10 cellular contexts compared by ENCODE assay signal in genomic region chr20:56414842-56415765, GRCh38. TPM values are rescaled to one million over a fixed set of nuclear protein-coding genes. Genes with fewer than 3 reads are reported as not detected.
DNase-seq lines count a peak whose midpoint lies in the region; ATAC-seq and TF ChIP-seq lines count a peak whose summit lies in the region.
"Had no signal": no experiment of that assay in that cellular context is flagged by ENCODE, and none has a peak within 500 bp of the region (broad histone marks: within the 10 kb centered on the region; RNA-seq: fewer than 3 reads in every experiment).

No MANE protein-coding gene starts in this region.

- H3K27me3 ChIP-seq in SJSA1 (replicated peaks) = no peaks in the 10 kb centered on the region
- H3K27me3 ChIP-seq: uterus had no signal

- TF ChIP-seq CTCF in foreskin fibroblast (IDR thresholded peaks at IDR 0.05; ENCODE audit: low read depth, low read length) = no peak

- no peak for ATAC-seq in GM21576 (IDR thresholded peaks at IDR 0.05; ENCODE audit: unreplicated experiment)

- peaks cover 12% of the 10 kb centered on the region for H3K4me1 ChIP-seq in SJSA1 (replicated peaks)
- H3K4me1 ChIP-seq: uterus had no signal

- H3K27ac ChIP-seq in SJSA1 = peak overlapping the region; percentile 17
- H3K27ac ChIP-seq: left ventricle myocardium inferior, uterus had no signal

- no peak for DNase-seq in SJSA1 (ENCODE audit: low read depth in 1 of 2, low spot score in 2 of 2)
- peak; percentile 50 for DNase-seq in activated T-helper 9 cell treated with anti-CD3 and anti-CD28 coated beads, Interleukin-2, amount 50 U/mL, for 16 hours (ENCODE audit: low read depth)
- peak; percentile 94 to 95 for DNase-seq in foreskin fibroblast
- DNase-seq in stimulated activated CD8-positive, alpha-beta memory T cell treated with anti-CD3 and anti-CD28 coated beads, Interleukin-2, amount 100 ng/mL, for 48 hours (ENCODE audit: low read depth in 2 of 2) = peak; percentile 45 to 59
- DNase-seq in dermis blood vessel endothelial cell = no peak
- no peak for DNase-seq in T-helper 9 cell
- no peak for DNase-seq in SIG-M5 (lab: John Stamatoyannopoulos, UW)
- DNase-seq: left ventricle myocardium inferior, uterus had no signal

- no peaks in the 10 kb centered on the region for H3K9me3 ChIP-seq in SJSA1 (replicated peaks)
- H3K9me3 ChIP-seq: left ventricle myocardium inferior, uterus had no signal

- no peaks in the 10 kb centered on the region for H3K36me3 ChIP-seq in SJSA1
- H3K36me3 ChIP-seq: left ventricle myocardium inferior, uterus had no signal

- H3K4me3 ChIP-seq in SJSA1 (no peak overlapping the region), foreskin fibroblast (ENCODE audit: low read depth in 1 of 2, low read length in 2 of 2) (no peak overlapping the region)
- H3K4me3 ChIP-seq: left ventricle myocardium inferior, uterus had no signal

RNA-seq across cellular contexts. Expression of gene CASS4, which starts 3.0 kb away (rescaled TPM):
- total RNA-seq in SJSA1 (2014; rRNA removed; shearing (Covaris generic)) = not detected in 2 replicates
- total RNA-seq in dermis blood vessel endothelial cell = 0.05 and 0.17 TPM in 2 replicates

RNA-seq across cellular contexts. Expression of gene CSTF1, which starts 22.7 kb away (rescaled TPM):
- 36.4 and 37.8 TPM in 2 replicates for total RNA-seq in SJSA1 (2014; rRNA removed; shearing (Covaris generic))
- 39.1 and 51.0 TPM in 2 replicates for total RNA-seq in dermis blood vessel endothelial cell

RNA-seq across cellular contexts. Expression of gene AURKA, which starts 23.1 kb away (rescaled TPM):
- 116 and 132 TPM in 2 replicates for total RNA-seq in SJSA1 (2014; rRNA removed; shearing (Covaris generic))
- 12.4 and 66.3 TPM in 2 replicates for total RNA-seq in dermis blood vessel endothelial cell

RNA-seq across cellular contexts. Expression of gene RTF2, which starts 53.3 kb away (rescaled TPM):
- 118 and 121 TPM in 2 replicates for total RNA-seq in SJSA1 (2014; rRNA removed; shearing (Covaris generic))
- 93.9 and 98.7 TPM in 2 replicates for total RNA-seq in dermis blood vessel endothelial cell

RNA-seq across cellular contexts. Expression of gene FAM210B, which starts 56.3 kb away (rescaled TPM):
- 9.0 and 22.4 TPM in 2 replicates for total RNA-seq in SJSA1 (2014; rRNA removed; shearing (Covaris generic))
- total RNA-seq in dermis blood vessel endothelial cell = 26.0 and 31.9 TPM in 2 replicates

Comparison
In these comparisons a context has a peak if more than half of its experiments do, and no peak if none do; other contexts are left out.
1. DNase-seq: peak in activated T-helper 9 cell treated with anti-CD3 and anti-CD28 coated beads, Interleukin-2, amount 50 U/mL, for 16 hours (single experiment), foreskin fibroblast (2 of 2) and stimulated activated CD8-positive, alpha-beta memory T cell treated with anti-CD3 and anti-CD28 coated beads, Interleukin-2, amount 100 ng/mL, for 48 hours (2 of 2); none in SJSA1 (0 of 2), dermis blood vessel endothelial cell (single experiment), T-helper 9 cell (single experiment) and SIG-M5 (single experiment).